8 cellular contexts compared by ENCODE assay signal in the genomic region with DNA sequence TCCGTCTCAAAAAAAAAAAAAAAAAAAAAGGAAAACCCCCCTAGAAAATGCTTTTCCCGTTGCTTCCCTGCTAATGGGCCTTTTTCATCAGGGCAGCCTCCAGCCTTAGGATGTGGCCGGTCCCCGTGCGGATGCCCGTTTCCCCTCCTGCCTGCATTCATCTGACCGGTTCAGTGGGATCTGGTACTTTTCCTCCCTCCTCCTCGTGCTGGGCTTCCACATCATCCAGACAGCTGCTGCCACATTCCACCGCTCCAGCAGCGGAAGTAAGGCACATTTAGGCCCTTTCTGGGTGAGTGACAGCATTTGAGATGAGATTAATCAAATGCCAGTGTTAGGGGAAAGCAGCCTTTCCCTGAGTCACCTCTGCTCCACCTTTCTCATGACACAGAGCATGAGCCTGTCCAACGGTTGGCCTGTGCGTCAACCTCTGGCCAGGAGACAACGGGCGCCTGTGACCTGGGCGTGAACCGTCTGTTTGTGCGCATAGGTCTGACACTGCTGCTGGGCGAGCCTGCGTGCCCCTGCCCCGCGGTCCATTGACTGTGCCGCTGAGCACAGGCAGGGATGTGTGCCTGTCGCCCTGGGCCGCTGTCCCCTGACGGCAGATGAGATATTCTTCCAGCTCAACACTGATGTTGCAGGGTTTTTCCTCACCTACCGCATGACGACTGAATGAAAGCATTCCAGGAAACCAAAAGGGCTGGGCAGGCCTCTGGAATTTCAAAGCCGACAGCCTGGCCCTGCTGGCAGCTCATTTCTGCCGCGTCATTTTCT.
DNase-seq lines count a peak whose midpoint lies in the region; ATAC-seq and TF ChIP-seq lines count a peak whose summit lies in the region.

No MANE protein-coding gene starts in this region.

- H3K4me3 Mint-ChIP-seq in H9 = peak overlapping the region in 1 of 2 experiments; percentile 48; a peak in 2 of 5 replicates

- no peaks in the 10 kb centered on the region; a peak in 1 of 7 replicates for H3K36me3 Mint-ChIP-seq in H9 (ENCODE audit: insufficient read depth in 1 of 3, low read depth in 3 of 3)

- peak overlapping the region; percentile 37 for H4K5ac ChIP-seq in H9 (ENCODE audit: insufficient read length, low read depth, low read length)

- H3K27ac ChIP-seq in H9 (ENCODE audit: insufficient read length, low read depth, low read length) (peak overlapping the region; percentile 3), thoracic aorta (peak overlapping the region; percentile 91 to 96)

- H3K79me2 ChIP-seq in H9 (ENCODE audit: insufficient read depth, low read length) = no peaks in the 10 kb centered on the region

- H3K9me3 ChIP-seq in H9 (ENCODE audit: control insufficient read depth, low read depth, low read length) (no peaks in the 10 kb centered on the region), thoracic aorta (no peaks in the 10 kb centered on the region)

- H3K27me3 ChIP-seq in H9 (ENCODE audit: insufficient read depth, low read length) (no peaks in the 10 kb centered on the region), thoracic aorta (replicated peaks; ENCODE audit: insufficient read depth) (no peaks in the 10 kb centered on the region)

- H3K36me3 ChIP-seq in thoracic aorta = no peaks in the 10 kb centered on the region

- peak overlapping the region; percentile 6; the same call in 1 of the 2 replicates for H3K14ac ChIP-seq in H9 (ENCODE audit: insufficient read depth, low read length)

- H3K4me3 ChIP-seq in lower leg skin (ENCODE audit: low read depth, poor library complexity, severe bottlenecking) (no peak overlapping the region), thoracic aorta (peak overlapping the region; percentile 52)

- in situ Hi-C loops in SK-MEL-5 (cut with HindIII; ENCODE audit: low pct_unique_long_range_greater_than_20kb, low sequenced_read_pairs) = no loop called here

- H4K91ac ChIP-seq in H9 (ENCODE audit: insufficient read length, low read depth, low read length) = no peak overlapping the region

- H3K9me3 Mint-ChIP-seq in H9 = no peaks in the 10 kb centered on the region

- no peak overlapping the region for H3K9ac ChIP-seq in H9 (ENCODE audit: extremely low read depth, insufficient read length, low read length)

- H2AK5ac ChIP-seq in H9 (ENCODE audit: insufficient read length, low read length) = no peak overlapping the region

- no peak overlapping the region for H3T11ph ChIP-seq in H9 (ENCODE audit: low read length)

- TF ChIP-seq POLR2A in lower leg skin (IDR thresholded peaks at IDR 0.05) = no peak

- H3K27me3 Mint-ChIP-seq in H9 (ENCODE audit: low read depth) = peaks cover 1% of the 10 kb centered on the region; the same call in 1 of the 2 replicates

- H2BK12ac ChIP-seq in H9 (ENCODE audit: insufficient read length, low read depth, low read length) = no peak overlapping the region

- H2BK5ac ChIP-seq in H9 (ENCODE audit: insufficient read length, low read length) = peak overlapping the region; percentile 1

- peak overlapping the region; percentile 2 for H3K4me2 ChIP-seq in H9 (ENCODE audit: insufficient read depth, insufficient read length, low read length)

- no peak overlapping the region for H3K56ac ChIP-seq in H9 (ENCODE audit: insufficient read length, low read depth, low read length)

- H4K20me1 ChIP-seq in H9 (ENCODE audit: control insufficient read depth, insufficient read depth, insufficient read length) = no peaks in the 10 kb centered on the region

- peak; percentile 82 for DNase-seq in H9
- DNase-seq in SK-MEL-5 (ENCODE audit: low read depth, low spot score) = peak; percentile 94
- peak; percentile 98 for DNase-seq in dedifferentiated amniotic fluid mesenchymal stem cell (ENCODE audit: extremely low spot score)
- DNase-seq in lower leg skin (ENCODE audit: low spot score in 2 of 2) = peak; percentile 72 to 95
- peak; percentile 68 for DNase-seq in thoracic aorta (ENCODE audit: low spot score)
- DNase-seq in DMS79 (lab: John Stamatoyannopoulos, UW) = no peak

- no peak overlapping the region for H2BK20ac ChIP-seq in H9 (ENCODE audit: low read depth, low read length, poor library complexity, severe bottlenecking)

- H4K8ac ChIP-seq in H9 (replicated peaks; ENCODE audit: insufficient read length, low read depth, low read length) = no peak overlapping the region

- H3K79me1 ChIP-seq in H9 (ENCODE audit: insufficient read depth, low read depth, low read length, poor library complexity, severe bottlenecking) = no peaks in the 10 kb centered on the region

- H3K23me2 ChIP-seq in H9 (ENCODE audit: insufficient read length, low read depth, low read length, poor library complexity, severe bottlenecking) = no peaks in the 10 kb centered on the region

- H3K27ac Mint-ChIP-seq in H9 = peak overlapping the region; percentile 59 to 95 (median 94)

- H3K18ac ChIP-seq in H9 (ENCODE audit: insufficient read length, low read depth, low read length) = peak overlapping the region; percentile 8

- peak; percentile 91 for ATAC-seq in thoracic aorta (ENCODE audit: insufficient number of reproducible peaks, low FRiP score, low read depth)
- ATAC-seq in GM18498 (IDR thresholded peaks at IDR 0.05; ENCODE audit: unreplicated experiment) = no peak
- no peak for ATAC-seq in HG03457 (IDR thresholded peaks at IDR 0.05; ENCODE audit: unreplicated experiment)

- H3K4me1 ChIP-seq in H9 (ENCODE audit: insufficient read depth, low read length) = peaks cover 3% of the 10 kb centered on the region; the same call in 1 of the 2 replicates
- peaks cover 27 to 42% of the 10 kb centered on the region in 2 donors for H3K4me1 ChIP-seq in thoracic aorta (ENCODE audit: control insufficient read depth in 1 of 2, low read depth in 2 of 2)

- peaks cover 24 to 31% of the 10 kb centered on the region in 2 experiments for H3K4me1 Mint-ChIP-seq in H9

- H3K4ac ChIP-seq in H9 (ENCODE audit: low read depth, low read length) = no peak overlapping the region

- no peak for TF ChIP-seq CTCF in H9 (conservative IDR thresholded peaks at IDR 0.05)
- TF ChIP-seq CTCF in lower leg skin (IDR thresholded peaks at IDR 0.05) = peak in 1 of 3 donors; percentile 61
- TF ChIP-seq CTCF in thoracic aorta (IDR thresholded peaks at IDR 0.05) = no peak

- no peak overlapping the region for H2BK15ac ChIP-seq in H9 (ENCODE audit: low read depth, low read length)

- H3K23ac ChIP-seq in H9 (ENCODE audit: insufficient read length, low read depth, low read length) = no peak overlapping the region

- intact Hi-C loops in lower leg skin (cut with DNase I; ENCODE audit: low total_unique reads) = no loop called here

- no peak overlapping the region for H2BK120ac ChIP-seq in H9 (ENCODE audit: low read depth, low read length, poor library complexity, severe bottlenecking)

- H2AFZ ChIP-seq in H9 (ENCODE audit: low read length) = no peak overlapping the region

- WGBS in H9 (ENCODE audit: extremely low coverage, insufficient read length, low lambda C conversion rate) = no CpG with 5 or more reads among the region's 30 CpGs
- 13 to 19% methylated on average over 29 to 30 of the region's 30 CpGs for WGBS in lower leg skin, 2 donors
